Comparison of ENCODE assay signal across 8 cellular contexts in genomic region chrX:19886888-19887531, GRCh38. TPM values are rescaled to one million over a fixed set of nuclear protein-coding genes. Genes with fewer than 3 reads are reported as not detected.
DNase-seq lines count a peak whose midpoint lies in the region; ATAC-seq and TF ChIP-seq lines count a peak whose summit lies in the region.

No MANE protein-coding gene starts in this region.

- intact Hi-C loops in mucosa of descending colon (cut with DNase I, micrococcal nuclease), result loop anchor here in 1 of 2 donors (10.0 kb wide), 1 partner anchor 152 kb away; no protein-coding TSS in a partner anchor

- H3K27ac Mint-ChIP-seq in type B pancreatic cell, result no peak overlapping the region

- H3K27ac ChIP-seq in C4-2B (peak overlapping the region; percentile 44), HEK293 (ENCODE audit: extremely low read depth, low read depth, low read length) (peak overlapping the region; percentile 69; the same call in 1 of the 2 replicates), ectodermal cell (ENCODE audit: insufficient read depth, low read depth, low read length, poor library complexity, severe bottlenecking) (no peak overlapping the region)

- H3K4me3 ChIP-seq in HEK293 (ENCODE audit: low read depth, low read length) (peak overlapping the region; percentile 52), ectodermal cell (ENCODE audit: insufficient read depth, low read depth, low read length) (peak overlapping the region; percentile 63), mucosa of descending colon (peak overlapping the region; percentile 61)

- TF ChIP-seq CTCF in C4-2B (conservative IDR thresholded peaks at IDR 0.05) (no peak), HEK293 (tag by site-specific recombination; IDR thresholded peaks at IDR 0.05) (no peak), mucosa of descending colon (IDR thresholded peaks at IDR 0.05) (no peak), type B pancreatic cell (conservative IDR thresholded peaks at IDR 0.05) (no peak)

- H3K36me3 ChIP-seq in HEK293 (ENCODE audit: control insufficient read depth in 2 of 2, insufficient read depth in 1 of 2, low read length in 2 of 2) (no peaks in the 10 kb centered on the region), ectodermal cell (ENCODE audit: control insufficient read depth, insufficient read depth, low read length) (no peaks in the 10 kb centered on the region), mucosa of descending colon (ENCODE audit: low read depth) (no peaks in the 10 kb centered on the region)

- POLR2A ChIA-PET in HEK293 (lab: Yijun Ruan, JAX), result no interaction called here

- H3K9me3 ChIP-seq in HEK293 (ENCODE audit: control insufficient read depth, insufficient read depth, low read depth, low read length), result no peaks in the 10 kb centered on the region
- no peaks in the 10 kb centered on the region for H3K9me3 ChIP-seq in ectodermal cell (ENCODE audit: control insufficient read depth, low read length)
- H3K9me3 ChIP-seq in mucosa of descending colon, result no peaks in the 10 kb centered on the region

- H3K27me3 ChIP-seq in ectodermal cell (ENCODE audit: control insufficient read depth, insufficient read depth, low read length, poor library complexity, severe bottlenecking), result peaks cover 3% of the 10 kb centered on the region

- peaks cover 4% of the 10 kb centered on the region for H3K4me1 Mint-ChIP-seq in type B pancreatic cell (ENCODE audit: unreplicated experiment)

- peaks cover 18% of the 10 kb centered on the region for H3K27me3 Mint-ChIP-seq in type B pancreatic cell

- peak; percentile 2 for DNase-seq in T1000 (lab: John Stamatoyannopoulos, UW)
- DNase-seq in mucosa of descending colon, result peak in 2 of 3 donors; percentile 56 to 60
- DNase-seq in type B pancreatic cell (ENCODE audit: extremely low spot score, unreplicated experiment), result peak; percentile 68
- no peak for DNase-seq in NCI-H524 (lab: John Stamatoyannopoulos, UW)
- DNase-seq in NCI-H2029 (lab: John Stamatoyannopoulos, UW), result no peak

- H3K4me1 ChIP-seq in HEK293 (ENCODE audit: control insufficient read depth, insufficient read depth, low read length), result peaks cover 5% of the 10 kb centered on the region; the same call in 1 of the 2 replicates
- no peaks in the 10 kb centered on the region for H3K4me1 ChIP-seq in ectodermal cell (ENCODE audit: control insufficient read depth, insufficient read depth, low read length)
- H3K4me1 ChIP-seq in mucosa of descending colon (ENCODE audit: low read depth), result no peaks in the 10 kb centered on the region

- peak; percentile 47 for ATAC-seq in mucosa of descending colon

- WGBS in ectodermal cell, 2 experiments, result 0 to 1% methylated on average over 83 of the region's 83 CpGs

- peak overlapping the region; percentile 84 for H3K4me3 Mint-ChIP-seq in type B pancreatic cell

- no peaks in the 10 kb centered on the region for H3K36me3 Mint-ChIP-seq in type B pancreatic cell

- CTCF ChIA-PET in HEK293 (lab: Yijun Ruan, JAX), result interaction anchor here (0.6 to 2.5 kb wide), 2 partner anchors 18 to 66 kb away, joined by 4 to 6 read pairs; no protein-coding TSS in a partner anchor

- H3K9me3 Mint-ChIP-seq in type B pancreatic cell, result no peaks in the 10 kb centered on the region

TF ChIP-seq in HEK293, 187 proteins besides CTCF, POLR2A, EP300 and RAD21 (continues in another document):
- TF ChIP-seq ZNF324 (tag by site-specific recombination; IDR thresholded peaks at IDR 0.05), result no peak
- TF ChIP-seq FEZF1 (tag by site-specific recombination; IDR thresholded peaks at IDR 0.05), result no peak
- TF ChIP-seq ZNF140 (tag by site-specific recombination; IDR thresholded peaks at IDR 0.05), result no peak
- peak; percentile 49; the same call in 1 of the 2 replicates for TF ChIP-seq GLIS2 (tag by site-specific recombination; IDR thresholded peaks at IDR 0.05)
- TF ChIP-seq EGR2 (tag by site-specific recombination; IDR thresholded peaks at IDR 0.05; ENCODE audit: low read depth), result peak; percentile 30; the same call in 1 of the 2 replicates
- TF ChIP-seq ZNF624 (tag by site-specific recombination; IDR thresholded peaks at IDR 0.05), result no peak
- TF ChIP-seq ZNF585B (tag by site-specific recombination; IDR thresholded peaks at IDR 0.05), result no peak
- no peak for TF ChIP-seq REST (tag by site-specific recombination; IDR thresholded peaks at IDR 0.05)
- TF ChIP-seq ZNF704 (tag by site-specific recombination; IDR thresholded peaks at IDR 0.05), result no peak
- TF ChIP-seq, protein P1, sequence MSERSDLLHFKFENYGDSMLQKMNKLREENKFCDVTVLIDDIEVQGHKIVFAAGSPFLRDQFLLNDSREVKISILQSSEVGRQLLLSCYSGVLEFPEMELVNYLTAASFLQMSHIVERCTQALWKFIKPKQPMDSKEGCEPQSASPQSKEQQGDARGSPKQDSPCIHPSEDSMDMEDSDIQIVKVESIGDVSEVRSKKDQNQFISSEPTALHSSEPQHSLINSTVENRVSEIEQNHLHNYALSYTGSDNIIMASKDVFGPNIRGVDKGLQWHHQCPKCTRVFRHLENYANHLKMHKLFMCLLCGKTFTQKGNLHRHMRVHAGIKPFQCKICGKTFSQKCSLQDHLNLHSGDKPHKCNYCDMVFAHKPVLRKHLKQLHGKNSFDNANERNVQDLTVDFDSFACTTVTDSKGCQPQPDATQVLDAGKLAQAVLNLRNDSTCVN (tag by site-specific recombination; optimal IDR thresholded peaks at IDR 0.05), result peak; percentile 66
- 0 out of 2 replicates have a peak, but pooled peaks have one; percentile 24 for TF ChIP-seq KLF1 (tag by site-specific recombination; IDR thresholded peaks at IDR 0.05)
- no peak for TF ChIP-seq ZNF623 (tag by site-specific recombination; IDR thresholded peaks at IDR 0.05)
- TF ChIP-seq ZBTB10 (tag by site-specific recombination; IDR thresholded peaks at IDR 0.05), result no peak
- no peak for TF ChIP-seq ZNF660 (tag by site-specific recombination; IDR thresholded peaks at IDR 0.05)
- no peak for TF ChIP-seq ZNF777 (tag by site-specific recombination; IDR thresholded peaks at IDR 0.05; ENCODE audit: borderline replicate concordance)
- no peak for TF ChIP-seq ZNF350 (tag by site-specific recombination; IDR thresholded peaks at IDR 0.05)
- TF ChIP-seq ZFHX2 (tag by site-specific recombination; conservative IDR thresholded peaks at IDR 0.05), result peak; percentile 47; the same call in 1 of the 2 replicates
- TF ChIP-seq ZNF114 (tag by site-specific recombination; IDR thresholded peaks at IDR 0.05), result no peak

RNA-seq across cellular contexts. Expression of gene SH3KBP1, which starts 0.4 kb away (rescaled TPM):
- 17.3 TPM for polyA plus RNA-seq in ectodermal cell (2013, experiment 1 of 4)
- polyA plus RNA-seq in ectodermal cell (2013, experiment 2 of 4), result 14.9 TPM
- 13.8 TPM for polyA plus RNA-seq in ectodermal cell (2013, experiment 3 of 4)
- 15.7 TPM for polyA plus RNA-seq in ectodermal cell (2013, experiment 4 of 4)
- total RNA-seq in mucosa of descending colon (10 to 100 TPM; 31.5 to 97.2 (median 47.3) TPM), type B pancreatic cell (ENCODE audit: low replicate concordance) (11.5 TPM in 2 replicates)

Comparison
In these comparisons a context has a peak if more than half of its experiments do, and no peak if none do; other contexts are left out.
1. DNase-seq: peak in T1000 (single experiment), mucosa of descending colon (2 of 3) and type B pancreatic cell (single experiment); none in NCI-H524 (0 of 2) and NCI-H2029 (single experiment).
2. Peak in every context shown above with its lines, with median percentiles within 50 percentile points of each other: H3K4me3 ChIP-seq.